8 cellular contexts compared by ENCODE assay signal in genomic region chr15:64634576-64635485, GRCh38.
A peak's percentile ranks its signal among the peaks of the same experiment; 100 is the strongest.
DNase-seq lines count a peak whose midpoint lies in the region; ATAC-seq and TF ChIP-seq lines count a peak whose summit lies in the region.

No MANE protein-coding gene starts in this region.

- peak; percentile 80 for DNase-seq in activated CD4-positive, alpha-beta T cell treated with anti-CD3 and anti-CD28 coated beads, Interleukin-2, amount 10 ng/mL, durations not matched to agents 24 days and 14 days
- DNase-seq in activated CD4-positive, alpha-beta T cell treated with anti-CD3 and anti-CD28 coated beads, Interleukin-2, amount 50 U/mL, for 1 hour = no peak
- DNase-seq in NCI-H748 treated with DMSO at 0.1 percent for 48 hours (lab: John Stamatoyannopoulos, UW) (peak; percentile 39), neural crest cell (ENCODE audit: low read depth, low spot score) (peak; percentile 19), DMS79 (lab: John Stamatoyannopoulos, UW) (no peak), 8988T (no peak)
- peak in 1 of 3 donors; percentile 5 for DNase-seq in effector memory CD4-positive, alpha-beta T cell

- H3K4me3 Mint-ChIP-seq in activated CD4-positive, alpha-beta T cell treated with anti-CD3 and anti-CD28 coated beads, Interleukin-2, amount 10 ng/mL, durations not matched to agents 24 days and 14 days = peak overlapping the region; percentile 59
- peak overlapping the region; percentile 62 for H3K4me3 Mint-ChIP-seq in neural crest cell

- peaks cover 4% of the 10 kb centered on the region for H3K9me3 Mint-ChIP-seq in activated CD4-positive, alpha-beta T cell treated with anti-CD3 and anti-CD28 coated beads, Interleukin-2, amount 10 ng/mL, durations not matched to agents 24 days and 14 days
- peaks cover 4% of the 10 kb centered on the region for H3K9me3 Mint-ChIP-seq in neural crest cell

- H3K27me3 Mint-ChIP-seq in activated CD4-positive, alpha-beta T cell treated with anti-CD3 and anti-CD28 coated beads, Interleukin-2, amount 10 ng/mL, durations not matched to agents 24 days and 14 days = no peaks in the 10 kb centered on the region
- H3K27me3 Mint-ChIP-seq in neural crest cell (ENCODE audit: low read depth) = no peaks in the 10 kb centered on the region

- H3K27me3 ChIP-seq in effector memory CD4-positive, alpha-beta T cell (replicated peaks; ENCODE audit: control insufficient read depth, insufficient read depth, low read length, poor library complexity, severe bottlenecking) = no peaks in the 10 kb centered on the region

- H3K4me3 ChIP-seq in effector memory CD4-positive, alpha-beta T cell (ENCODE audit: insufficient read depth, low read depth, low read length, poor library complexity, severe bottlenecking) = peak overlapping the region; percentile 29

- H3K36me3 Mint-ChIP-seq in activated CD4-positive, alpha-beta T cell treated with anti-CD3 and anti-CD28 coated beads, Interleukin-2, amount 10 ng/mL, durations not matched to agents 24 days and 14 days (ENCODE audit: low read depth) = peaks cover 29% of the 10 kb centered on the region
- peaks cover 14% of the 10 kb centered on the region for H3K36me3 Mint-ChIP-seq in neural crest cell (ENCODE audit: low read depth)

- peak; percentile 51 for ATAC-seq in HG02885 (IDR thresholded peaks at IDR 0.05; ENCODE audit: poor library complexity, unreplicated experiment)

- H3K4me1 Mint-ChIP-seq in activated CD4-positive, alpha-beta T cell treated with anti-CD3 and anti-CD28 coated beads, Interleukin-2, amount 10 ng/mL, durations not matched to agents 24 days and 14 days = peaks cover 48% of the 10 kb centered on the region
- peaks cover 41% of the 10 kb centered on the region for H3K4me1 Mint-ChIP-seq in neural crest cell

- H3K4me1 ChIP-seq in effector memory CD4-positive, alpha-beta T cell (ENCODE audit: control insufficient read depth, insufficient read depth, low read length, poor library complexity, severe bottlenecking) = peaks cover 38% of the 10 kb centered on the region

- no peaks in the 10 kb centered on the region for H3K9me3 ChIP-seq in effector memory CD4-positive, alpha-beta T cell (ENCODE audit: control insufficient read depth, low read length)

- TF ChIP-seq CTCF in neural crest cell (conservative IDR thresholded peaks at IDR 0.05) = no peak

- H3K36me3 ChIP-seq in effector memory CD4-positive, alpha-beta T cell (ENCODE audit: control insufficient read depth, insufficient read depth, low read length) = peaks cover 5% of the 10 kb centered on the region

- H3K27ac ChIP-seq in effector memory CD4-positive, alpha-beta T cell (ENCODE audit: insufficient read depth, low read length, poor library complexity, severe bottlenecking) = peak overlapping the region; percentile 63

- intact Hi-C loops in activated CD4-positive, alpha-beta T cell treated with anti-CD3 and anti-CD28 coated beads, Interleukin-2, amount 10 ng/mL, durations not matched to agents 24 days and 14 days (cut with micrococcal nuclease) = loop anchor here (1.0 to 2.0 kb wide), 3 partner anchors 12 to 174 kb away; partner anchors contain the start of gene ZNF609

- peak overlapping the region; percentile 84 for H3K27ac Mint-ChIP-seq in activated CD4-positive, alpha-beta T cell treated with anti-CD3 and anti-CD28 coated beads, Interleukin-2, amount 10 ng/mL, durations not matched to agents 24 days and 14 days
- peak overlapping the region; percentile 79 for H3K27ac Mint-ChIP-seq in neural crest cell (ENCODE audit: unreplicated experiment)

Comparison
In these comparisons a context has a peak if more than half of its experiments do, and no peak if none do; other contexts are left out.
1. DNase-seq: peak in activated CD4-positive, alpha-beta T cell treated with anti-CD3 and anti-CD28 coated beads, Interleukin-2, amount 10 ng/mL, durations not matched to agents 24 days and 14 days (single experiment), NCI-H748 treated with DMSO at 0.1 percent for 48 hours (single experiment) and neural crest cell (single experiment); none in activated CD4-positive, alpha-beta T cell treated with anti-CD3 and anti-CD28 coated beads, Interleukin-2, amount 50 U/mL, for 1 hour (single experiment), DMS79 (single experiment) and 8988T (single experiment).